ENCODE assay signal across 13 cellular contexts in the genomic region with DNA sequence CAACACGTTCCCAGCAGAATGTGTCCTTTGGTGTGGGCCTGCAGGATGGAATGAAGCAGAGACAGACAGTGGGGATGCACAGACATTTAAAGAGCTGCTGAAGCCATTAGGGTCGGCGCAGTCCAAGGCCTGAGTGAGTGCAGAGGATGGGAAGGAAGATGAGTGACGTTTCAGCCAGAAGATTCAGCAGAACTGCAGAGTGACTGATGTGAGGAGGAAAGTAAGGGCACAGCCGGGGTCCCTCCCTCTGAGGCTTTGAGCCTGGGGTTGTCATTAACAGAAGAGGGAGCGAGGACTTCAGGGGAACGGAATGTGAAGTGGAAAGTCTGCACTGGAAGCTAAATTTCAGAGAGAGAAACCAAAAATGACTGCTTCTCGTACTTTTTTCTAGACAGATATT.
DNase-seq lines count a peak whose midpoint lies in the region; ATAC-seq and TF ChIP-seq lines count a peak whose summit lies in the region.
"Had no signal": no experiment of that assay in that cellular context is flagged by ENCODE, and none has a peak within 500 bp of the region (broad histone marks: within the 10 kb centered on the region; RNA-seq: fewer than 3 reads in every experiment).

No MANE protein-coding gene starts in this region.

- H3K36me3 Mint-ChIP-seq in natural killer cell treated with Interleukin-12 subunit alpha and Interleukin-12 subunit beta and Interleukin-15 and Interleukin-18, amount 100 ng/mL, for 72 hours, result no peaks in the 10 kb centered on the region

- intact Hi-C loops in heart left ventricle (cut with DNase I), result no loop called here
- intact Hi-C loops in PC-9 (cut with micrococcal nuclease; ENCODE audit: unreplicated experiment), result no loop called here

- H3K4me3 Mint-ChIP-seq in natural killer cell treated with Interleukin-12 subunit alpha and Interleukin-12 subunit beta and Interleukin-15 and Interleukin-18, amount 100 ng/mL, for 72 hours, result no peak overlapping the region
- H3K4me3 Mint-ChIP-seq: activated T-helper 17 cell treated with anti-CD3 and anti-CD28 coated beads, Interleukin-2, amount 50 U/mL, for 72 hours had no signal

- H4K20me1 ChIP-seq in osteoblast (ENCODE audit: insufficient read depth, low read length) (no peaks in the 10 kb centered on the region), PC-9 (ENCODE audit: insufficient read depth) (no peaks in the 10 kb centered on the region)

- H3K9me3 ChIP-seq in Peyer's patch (no peaks in the 10 kb centered on the region), heart left ventricle (peaks cover 0 to 10% (median 0%) of the 10 kb centered on the region in 12 donors), osteoblast (ENCODE audit: low read depth, low read length) (no peaks in the 10 kb centered on the region), PC-9 (ENCODE audit: insufficient read depth, low read depth) (no peaks in the 10 kb centered on the region)
- H3K9me3 ChIP-seq: pancreas had no signal

- ATAC-seq in heart left ventricle, result peak; percentile 22 to 67 (median 58)
- no peak for ATAC-seq in natural killer cell treated with Interleukin-12 subunit alpha and Interleukin-12 subunit beta and Interleukin-15 and Interleukin-18, amount 100 ng/mL, for 72 hours
- ATAC-seq: activated CD4-positive, CD25-positive, alpha-beta regulatory T cell treated with anti-CD3 and anti-CD28 coated beads, Interleukin-2, amount 50 U/mL, for 24 hours; activated T-helper 17 cell treated with anti-CD3 and anti-CD28 coated beads, Interleukin-2, amount 50 U/mL, for 72 hours had no signal

- H3K4me2 ChIP-seq in osteoblast (ENCODE audit: insufficient read depth, low read length), result peak overlapping the region; percentile 18
- H3K4me2 ChIP-seq in PC-9, result no peak overlapping the region

- peaks cover 20% of the 10 kb centered on the region for H3F3A ChIP-seq in PC-9 (ENCODE audit: insufficient read depth, low read depth)

- no peak overlapping the region for H3K27ac Mint-ChIP-seq in natural killer cell treated with Interleukin-12 subunit alpha and Interleukin-12 subunit beta and Interleukin-15 and Interleukin-18, amount 100 ng/mL, for 72 hours
- H3K27ac Mint-ChIP-seq: activated T-helper 17 cell treated with anti-CD3 and anti-CD28 coated beads, Interleukin-2, amount 50 U/mL, for 72 hours had no signal

- TF ChIP-seq CTCF in Peyer's patch (IDR thresholded peaks at IDR 0.05) (no peak), heart left ventricle (IDR thresholded peaks at IDR 0.05) (no peak), osteoblast (IDR thresholded peaks at IDR 0.05; ENCODE audit: extremely low read depth, low read depth, low read length) (no peak), PC-9 (conservative IDR thresholded peaks at IDR 0.05) (no peak)

- 45 to 54% (median 49%) methylated on average over 8 of the region's 8 CpGs for WGBS in heart left ventricle, 4 donors

- DNase-seq in ACHN, result peak; percentile 62
- no peak for DNase-seq in Peyer's patch
- peak in 2 of 5 donors; percentile 32 to 45 for DNase-seq in heart left ventricle
- no peak for DNase-seq in osteoblast (ENCODE audit: insufficient read length, low spot score, missing footprints)
- no peak for DNase-seq in activated T-cell treated with anti-CD3 and anti-CD28 coated beads, Interleukin-2, amount 50 U/mL, for 48 hours
- no peak for DNase-seq in PC-9
- no peak for DNase-seq in NCI-H128 (lab: John Stamatoyannopoulos, UW; ENCODE audit: unreplicated experiment)
- no peak for DNase-seq in natural killer cell treated with Interleukin-12 subunit alpha and Interleukin-12 subunit beta and Interleukin-15 and Interleukin-18, amount 100 ng/mL, for 72 hours (ENCODE audit: low spot score)
- DNase-seq: cerebellar nuclear complex, pancreas, substantia nigra had no signal

- no peaks in the 10 kb centered on the region for H3K9me2 ChIP-seq in PC-9 (ENCODE audit: insufficient read depth)

- H3K27ac ChIP-seq in Peyer's patch (peak overlapping the region in 3 of 4 donors; percentile 22 to 61 (median 52)), heart left ventricle (peak overlapping the region; percentile 5 to 89 (median 48)), osteoblast (ENCODE audit: low read depth, low read length) (peak overlapping the region; percentile 19), PC-9 (no peak overlapping the region)

- H3K36me3 ChIP-seq in Peyer's patch, result peaks cover 0 to 6% (median 0%) of the 10 kb centered on the region in 3 donors
- peaks cover 0 to 34% (median 14%) of the 10 kb centered on the region in 9 donors for H3K36me3 ChIP-seq in heart left ventricle
- H3K36me3 ChIP-seq in osteoblast (ENCODE audit: insufficient read depth, low read length), result no peaks in the 10 kb centered on the region
- H3K36me3 ChIP-seq in PC-9 (ENCODE audit: low read depth), result no peaks in the 10 kb centered on the region
- H3K36me3 ChIP-seq: pancreas had no signal

- H3K4me3 ChIP-seq in Peyer's patch, result peak overlapping the region in 1 of 4 donors; percentile 11
- peak overlapping the region in 3 of 12 donors; percentile 6 to 25 (median 17) for H3K4me3 ChIP-seq in heart left ventricle
- H3K4me3 ChIP-seq in osteoblast (ENCODE audit: insufficient read depth, low read length), result no peak overlapping the region
- H3K4me3 ChIP-seq in PC-9, result no peak overlapping the region
- H3K4me3 ChIP-seq: pancreas had no signal

- BruUV-seq in PC-9 (replicated peaks; lab: Mats Ljungman, UMichigan), result no TSS peak

- CTCF ChIA-PET in PC-9 (lab: Charles Lee), result no interaction called here

- H2AFZ ChIP-seq in osteoblast (ENCODE audit: low read length) (peak overlapping the region; percentile 70), PC-9 (no peak overlapping the region)

- no peaks in the 10 kb centered on the region for H3K9me3 Mint-ChIP-seq in natural killer cell treated with Interleukin-12 subunit alpha and Interleukin-12 subunit beta and Interleukin-15 and Interleukin-18, amount 100 ng/mL, for 72 hours

- POLR2A ChIA-PET in PC-9 (lab: Charles Lee; ENCODE audit: unreplicated experiment), result no interaction called here

- H3K27me3 Mint-ChIP-seq in natural killer cell treated with Interleukin-12 subunit alpha and Interleukin-12 subunit beta and Interleukin-15 and Interleukin-18, amount 100 ng/mL, for 72 hours, result peaks cover 3 to 8% of the 10 kb centered on the region in 2 donors

- H3K4me1 ChIP-seq in Peyer's patch (no peaks in the 10 kb centered on the region), heart left ventricle (peaks cover 0 to 27% (median 16%) of the 10 kb centered on the region in 12 donors), osteoblast (ENCODE audit: insufficient read depth, low read length) (peaks cover 19% of the 10 kb centered on the region), PC-9 (replicated peaks; ENCODE audit: insufficient read depth) (peaks cover 15% of the 10 kb centered on the region)
- H3K4me1 ChIP-seq: pancreas had no signal

- in situ Hi-C loops in ACHN (cut with HindIII; ENCODE audit: low pct_ligation_motif_present, low pct_unique_long_range_greater_than_20kb, low sequenced_read_pairs), result no loop called here

- H3K4me1 Mint-ChIP-seq in natural killer cell treated with Interleukin-12 subunit alpha and Interleukin-12 subunit beta and Interleukin-15 and Interleukin-18, amount 100 ng/mL, for 72 hours (ENCODE audit: low read depth in 2 of 2), result peaks cover 0 to 8% of the 10 kb centered on the region in 2 donors
- H3K4me1 Mint-ChIP-seq: activated T-helper 17 cell treated with anti-CD3 and anti-CD28 coated beads, Interleukin-2, amount 50 U/mL, for 72 hours had no signal

- no peaks in the 10 kb centered on the region for H3K79me2 ChIP-seq in osteoblast (ENCODE audit: insufficient read depth, low read length)
- H3K79me2 ChIP-seq in PC-9 (ENCODE audit: low read depth), result no peaks in the 10 kb centered on the region

- TF ChIP-seq POLR2A in Peyer's patch (IDR thresholded peaks at IDR 0.05), result no peak
- no peak for TF ChIP-seq POLR2A in heart left ventricle (IDR thresholded peaks at IDR 0.05)

- H3K27me3 ChIP-seq in Peyer's patch, result no peaks in the 10 kb centered on the region
- H3K27me3 ChIP-seq in heart left ventricle, result no peaks in the 10 kb centered on the region
- H3K27me3 ChIP-seq in osteoblast (ENCODE audit: insufficient read depth, low read length), result no peaks in the 10 kb centered on the region
- no peaks in the 10 kb centered on the region for H3K27me3 ChIP-seq in PC-9 (ENCODE audit: insufficient read depth, low read depth)
- H3K27me3 ChIP-seq: pancreas had no signal

Comparison
In these comparisons a context has a peak if more than half of its experiments do, and no peak if none do; other contexts are left out.
1. ATAC-seq: peak in heart left ventricle (4 of 4); none in natural killer cell treated with Interleukin-12 subunit alpha and Interleukin-12 subunit beta and Interleukin-15 and Interleukin-18, amount 100 ng/mL, for 72 hours (0 of 2).